Comparison of ENCODE assay signal across 8 cellular contexts in genomic region chr3:71127463-71128243, GRCh38.
A peak's percentile ranks its signal among the peaks of the same experiment; 100 is the strongest.
DNase-seq lines count a peak whose midpoint lies in the region; ATAC-seq and TF ChIP-seq lines count a peak whose summit lies in the region.

No MANE protein-coding gene starts in this region.

- peaks cover 48% of the 10 kb centered on the region for H3K4me1 ChIP-seq in vagina

- no peak for TF ChIP-seq CTCF in mesothelial cell of epicardium (IDR thresholded peaks at IDR 0.05; ENCODE audit: unreplicated experiment)
- no peak for TF ChIP-seq CTCF in vagina (IDR thresholded peaks at IDR 0.05)

- DNase-seq in stimulated activated CD4-positive, alpha-beta T cell treated with anti-CD3 and anti-CD28 coated beads, Interleukin-1b, Interleukin-23, amount 100 ng/mL, for 48 hours: peak; percentile 47
- DNase-seq in stimulated activated CD4-positive, alpha-beta T cell treated with anti-CD3 and anti-CD28 coated beads, Interleukin-4, amount 100 ng/mL, for 1 hour: no peak
- peak; percentile 53 for DNase-seq in astrocyte of the hippocampus (ENCODE audit: low read depth, low spot score)
- no peak for DNase-seq in mesothelial cell of epicardium (ENCODE audit: low spot score in 2 of 2, unreplicated experiment in 2 of 2)
- no peak for DNase-seq in vagina (ENCODE audit: extremely low spot score in 2 of 2)
- DNase-seq in NCI-H2081 treated with DMSO at 0.1 percent for 48 hours (lab: John Stamatoyannopoulos, UW): no peak

- H3K4me3 ChIP-seq in vagina: peak overlapping the region in 1 of 2 donors; percentile 24

- H3K36me3 ChIP-seq in vagina: no peaks in the 10 kb centered on the region

- no peaks in the 10 kb centered on the region for H3K9me3 ChIP-seq in vagina

- H3K4me1 Mint-ChIP-seq in mesothelial cell of epicardium: peaks cover 61% of the 10 kb centered on the region

- peak overlapping the region; percentile 98 for H3K27ac Mint-ChIP-seq in mesothelial cell of epicardium

- H3K27me3 Mint-ChIP-seq in mesothelial cell of epicardium (ENCODE audit: low read depth): no peaks in the 10 kb centered on the region

- no peaks in the 10 kb centered on the region for H3K27me3 ChIP-seq in vagina

- peak overlapping the region; percentile 65 for H3K27ac ChIP-seq in vagina

- intact Hi-C loops in vagina (cut with DNase I): loop anchor here (10.0 kb wide), 1 partner anchor 117 kb away; no protein-coding TSS in a partner anchor

- TF ChIP-seq POLR2A in vagina (IDR thresholded peaks at IDR 0.05): no peak

- H3K4me3 Mint-ChIP-seq in mesothelial cell of epicardium: peak overlapping the region; percentile 15

- no peaks in the 10 kb centered on the region for H3K9me3 Mint-ChIP-seq in mesothelial cell of epicardium

- ATAC-seq in GM19035 (IDR thresholded peaks at IDR 0.05; ENCODE audit: unreplicated experiment): no peak
- ATAC-seq in GM18502 (IDR thresholded peaks at IDR 0.05; ENCODE audit: poor library complexity, unreplicated experiment): no peak

- no peaks in the 10 kb centered on the region for H3K36me3 Mint-ChIP-seq in mesothelial cell of epicardium

Comparison
In these comparisons a context has a peak if more than half of its experiments do, and no peak if none do; other contexts are left out.
1. DNase-seq: peak in stimulated activated CD4-positive, alpha-beta T cell treated with anti-CD3 and anti-CD28 coated beads, Interleukin-1b, Interleukin-23, amount 100 ng/mL, for 48 hours (single experiment) and astrocyte of the hippocampus (single experiment); none in stimulated activated CD4-positive, alpha-beta T cell treated with anti-CD3 and anti-CD28 coated beads, Interleukin-4, amount 100 ng/mL, for 1 hour (single experiment), mesothelial cell of epicardium (0 of 2), vagina (0 of 2) and NCI-H2081 treated with DMSO at 0.1 percent for 48 hours (single experiment).